In genomic region chr9:113298924-113299770, GRCh38 we compare ENCODE assay signal across 19 cellular contexts. TPM values are rescaled to one million over a fixed set of nuclear protein-coding genes. Genes with fewer than 3 reads are reported as not detected.
DNase-seq lines count a peak whose midpoint lies in the region; ATAC-seq, FAIRE-seq and TF ChIP-seq lines count a peak whose summit lies in the region.
"Had no signal": no experiment of that assay in that cellular context is flagged by ENCODE, and none has a peak within 500 bp of the region (broad histone marks: within the 10 kb centered on the region; RNA-seq: fewer than 3 reads in every experiment).

No MANE protein-coding gene starts in this region.

- peaks cover 7% of the 10 kb centered on the region; the same call in 2 of the 3 replicates for H3K4me1 Mint-ChIP-seq in GM23338
- peaks cover 0 to 8% of the 10 kb centered on the region in 2 donors for H3K4me1 Mint-ChIP-seq in natural killer cell treated with Interleukin-12 subunit alpha and Interleukin-12 subunit beta and Interleukin-15 and Interleukin-18, amount 100 ng/mL, for 72 hours (ENCODE audit: low read depth in 2 of 2)
- no peaks in the 10 kb centered on the region for H3K4me1 Mint-ChIP-seq in HFFc6 (ENCODE audit: low read depth)
- H3K4me1 Mint-ChIP-seq: CD8-positive, alpha-beta memory T cell had no signal

- H3K79me2 ChIP-seq in GM23338 (replicated peaks; ENCODE audit: insufficient read depth), result no peaks in the 10 kb centered on the region
- no peaks in the 10 kb centered on the region for H3K79me2 ChIP-seq in H1 (ENCODE audit: control insufficient read depth in 1 of 2, insufficient read depth in 2 of 2, low read length in 2 of 2)

- H3K36me3 Mint-ChIP-seq in GM23338 (ENCODE audit: low read depth), result no peaks in the 10 kb centered on the region; the same call in 2 of the 3 replicates
- H3K36me3 Mint-ChIP-seq in natural killer cell treated with Interleukin-12 subunit alpha and Interleukin-12 subunit beta and Interleukin-15 and Interleukin-18, amount 100 ng/mL, for 72 hours, result no peaks in the 10 kb centered on the region
- H3K36me3 Mint-ChIP-seq in HFFc6 (ENCODE audit: low read depth), result no peaks in the 10 kb centered on the region
- H3K36me3 Mint-ChIP-seq: mesothelial cell of epicardium had no signal

- H4K8ac ChIP-seq in H1 (ENCODE audit: extremely low read depth, insufficient read depth, low read length), result peak overlapping the region; percentile 83; the same call in 1 of the 2 replicates

- WGBS in H1 (ENCODE audit: extremely low coverage in 1 of 2, insufficient coverage in 1 of 2, insufficient read length in 1 of 2, insufficient replicate concordance in 2 of 2, low coverage in 1 of 2, low lambda C conversion rate in 2 of 2, missing lambda C conversion rate in 1 of 2), 2 experiments, result 90% methylated on average over 15 of the region's 15 CpGs; no CpG with 5 or more reads in 1 of the 2 experiments

- H3K4me3 Mint-ChIP-seq in GM23338 (no peak overlapping the region), HFFc6 (no peak overlapping the region)
- H3K4me3 Mint-ChIP-seq in natural killer cell treated with Interleukin-12 subunit alpha and Interleukin-12 subunit beta and Interleukin-15 and Interleukin-18, amount 100 ng/mL, for 72 hours, result no peak overlapping the region
- H3K4me3 Mint-ChIP-seq: CD8-positive, alpha-beta memory T cell had no signal

- H3K4me3 ChIP-seq in GM23338, result no peak overlapping the region
- H3K4me3 ChIP-seq in H1 (ENCODE audit: extremely low read depth in 1 of 4, insufficient read depth in 2 of 4, low read depth in 3 of 4, low read length in 4 of 4), result no peak overlapping the region
- H3K4me3 ChIP-seq: gastrocnemius medialis, thoracic aorta had no signal

- H3K27me3 Mint-ChIP-seq in GM23338 (ENCODE audit: insufficient read depth, low read depth, poor library complexity) (peaks cover 7% of the 10 kb centered on the region), HFFc6 (ENCODE audit: insufficient read depth) (peaks cover 14% of the 10 kb centered on the region)
- H3K27me3 Mint-ChIP-seq in natural killer cell treated with Interleukin-12 subunit alpha and Interleukin-12 subunit beta and Interleukin-15 and Interleukin-18, amount 100 ng/mL, for 72 hours, result peaks cover 22 to 23% of the 10 kb centered on the region in 2 donors

- H3K9me3 Mint-ChIP-seq in GM23338 (no peaks in the 10 kb centered on the region), HFFc6 (no peaks in the 10 kb centered on the region)
- no peaks in the 10 kb centered on the region for H3K9me3 Mint-ChIP-seq in natural killer cell treated with Interleukin-12 subunit alpha and Interleukin-12 subunit beta and Interleukin-15 and Interleukin-18, amount 100 ng/mL, for 72 hours
- H3K9me3 Mint-ChIP-seq: CD8-positive, alpha-beta memory T cell; mesothelial cell of epicardium had no signal

- no peak overlapping the region for H3K14ac ChIP-seq in H1 (ENCODE audit: insufficient read length)

- no peak for TF ChIP-seq POLR2A in H1 (IDR thresholded peaks at IDR 0.05; ENCODE audit: control extremely low read depth in 1 of 2, low read depth in 2 of 2, low read length in 2 of 2)

- H3K27ac Mint-ChIP-seq in GM23338 (no peak overlapping the region), HFFc6 (no peak overlapping the region)
- H3K27ac Mint-ChIP-seq in natural killer cell treated with Interleukin-12 subunit alpha and Interleukin-12 subunit beta and Interleukin-15 and Interleukin-18, amount 100 ng/mL, for 72 hours, result no peak overlapping the region

- no peak overlapping the region for H2BK5ac ChIP-seq in H1 (ENCODE audit: low read depth, low read length)

- H2AFZ ChIP-seq in GM23338 (peak overlapping the region; percentile 59; the same call in 1 of the 2 replicates), H1 (ENCODE audit: low read length) (no peak overlapping the region)

- H3K4me1 ChIP-seq in GM23338 (ENCODE audit: insufficient read depth) (no peaks in the 10 kb centered on the region), H1 (replicated peaks in 1 of 4; ENCODE audit: control insufficient read depth in 3 of 4, insufficient read depth in 4 of 4, low read length in 3 of 4) (0 out of 7 replicates have a peak, but pooled peaks cover 0 to 4% (median 0%) of the 10 kb centered on the region in 4 experiments)
- H3K4me1 ChIP-seq: gastrocnemius medialis had no signal

- no peak overlapping the region for H4K91ac ChIP-seq in H1 (replicated peaks; ENCODE audit: insufficient read length, low read length)

- H4K20me1 ChIP-seq in GM23338 (replicated peaks; ENCODE audit: insufficient read depth), result no peaks in the 10 kb centered on the region
- H4K20me1 ChIP-seq in H1 (replicated peaks in 1 of 2; ENCODE audit: control insufficient read depth in 1 of 2, insufficient read depth in 2 of 2, low read length in 2 of 2), result peaks cover 0 to 1% of the 10 kb centered on the region in 2 experiments

- H3F3A ChIP-seq in GM23338 (replicated peaks; ENCODE audit: low read depth), result no peaks in the 10 kb centered on the region

- no peak overlapping the region for H3K9ac ChIP-seq in H1 (replicated peaks in 1 of 4; ENCODE audit: extremely low read depth in 1 of 4, low read depth in 3 of 4, low read length in 3 of 4)

- H3K36me3 ChIP-seq in GM23338 (ENCODE audit: insufficient read depth) (no peaks in the 10 kb centered on the region), H1 (ENCODE audit: control insufficient read depth in 2 of 4, insufficient read depth in 4 of 4, low read length in 3 of 4) (no peaks in the 10 kb centered on the region)
- H3K36me3 ChIP-seq: gastrocnemius medialis, thoracic aorta had no signal

- no peaks in the 10 kb centered on the region for H3K79me1 ChIP-seq in H1 (ENCODE audit: low read depth, low read length)

- no peak overlapping the region for H2BK12ac ChIP-seq in H1 (ENCODE audit: low read depth, low read length)

- TF ChIP-seq CTCF in GM23338 (conservative IDR thresholded peaks at IDR 0.05; ENCODE audit: low read depth in 2 of 2) (no peak), H1 (IDR thresholded peaks at IDR 0.05; ENCODE audit: control extremely low read depth in 1 of 3, insufficient read depth in 1 of 3, low read depth in 1 of 3, low read length in 3 of 3) (no peak), HFFc6 (IDR thresholded peaks at IDR 0.05) (no peak)

- H2BK20ac ChIP-seq in H1 (ENCODE audit: low read length), result no peak overlapping the region

- H3K56ac ChIP-seq in H1 (replicated peaks; ENCODE audit: insufficient read length, low read depth, low read length), result no peak overlapping the region

- H3K27ac ChIP-seq in GM23338 (ENCODE audit: low read depth) (no peak overlapping the region), H1 (ENCODE audit: low read depth, low read length) (no peak overlapping the region)
- H3K27ac ChIP-seq: gastrocnemius medialis, thoracic aorta had no signal

- H3K18ac ChIP-seq in H1 (ENCODE audit: extremely low read depth, low read length), result no peak overlapping the region

- H3K4me2 ChIP-seq in GM23338, result no peak overlapping the region
- H3K4me2 ChIP-seq in H1 (ENCODE audit: insufficient read depth in 1 of 2, low read depth in 2 of 2, low read length in 2 of 2), result no peak overlapping the region

- no peak overlapping the region for H2BK15ac ChIP-seq in H1 (ENCODE audit: low read length)

- no peak overlapping the region for H3K23ac ChIP-seq in H1 (ENCODE audit: insufficient read length)

- no peaks in the 10 kb centered on the region for H3K9me2 ChIP-seq in GM23338 (ENCODE audit: insufficient read depth)

- CTCF ChIA-PET in H1 (lab: Charles Lee; ENCODE audit: partially characterized antibody), result interaction anchor here (0.6 to 3.1 kb wide), 6 partner anchors 11 to 359 kb away, joined by 3 to 16 read pairs (median 3); no protein-coding TSS in a partner anchor

- ATAC-seq in GM23338 (peak; percentile 29), GM21526 (IDR thresholded peaks at IDR 0.05; ENCODE audit: low FRiP score, unreplicated experiment) (no peak), HG02642 (IDR thresholded peaks at IDR 0.05; ENCODE audit: poor library complexity, unreplicated experiment) (no peak)
- ATAC-seq in natural killer cell treated with Interleukin-12 subunit alpha and Interleukin-12 subunit beta and Interleukin-15 and Interleukin-18, amount 100 ng/mL, for 72 hours, result no peak
- ATAC-seq: gastrocnemius medialis, Panc1 had no signal

- no peak for TF ChIP-seq EP300 in H1 (IDR thresholded peaks at IDR 0.05; ENCODE audit: borderline replicate concordance in 1 of 2, low read depth in 2 of 2, low read length in 2 of 2)

- H3K27me3 ChIP-seq in GM23338 (ENCODE audit: insufficient read depth) (no peaks in the 10 kb centered on the region), H1 (replicated peaks in 1 of 4; ENCODE audit: control insufficient read depth in 3 of 4, extremely low read depth in 1 of 4, insufficient read depth in 3 of 4, low read length in 3 of 4) (peaks cover 0 to 2% (median 0%) of the 10 kb centered on the region in 4 experiments; a peak in 1 of 7 replicates)

- no peak overlapping the region for H2BK120ac ChIP-seq in H1 (replicated peaks; ENCODE audit: low read depth, low read length)

- H3K23me2 ChIP-seq in H1 (ENCODE audit: low read depth, low read length), result no peaks in the 10 kb centered on the region

- FAIRE-seq in H1 (lab: Jason Lieb, UNC), result no peak
- FAIRE-seq: GM19239 had no signal

- no peak overlapping the region for H4K5ac ChIP-seq in H1 (ENCODE audit: insufficient read length, low read depth, low read length)

- no peak overlapping the region for H3K4ac ChIP-seq in H1 (replicated peaks; ENCODE audit: insufficient read length, low read depth, low read length)

- TF ChIP-seq RAD21 in H1 (IDR thresholded peaks at IDR 0.05 in 1 of 2, conservative IDR thresholded peaks at IDR 0.05 in 1 of 2; ENCODE audit: low read depth in 2 of 2, low read length in 2 of 2), result no peak

- POLR2A ChIA-PET in H1 (lab: Charles Lee; ENCODE audit: partially characterized antibody), result interaction anchor here (0.6 to 2.1 kb wide), 3 partner anchors 9 to 51 kb away, joined by 3 to 6 read pairs (median 3); no protein-coding TSS in a partner anchor

- DNase-seq in GM23338 (ENCODE audit: low spot score) (no peak), NCI-H187 (lab: John Stamatoyannopoulos, UW) (peak; percentile 54 to 82), NCI-H510A (lab: John Stamatoyannopoulos, UW) (peak; percentile 92), H1 (ENCODE audit: low read depth in 1 of 2, low spot score in 2 of 2) (no peak), HFFc6 (no peak)
- DNase-seq in natural killer cell treated with Interleukin-12 subunit alpha and Interleukin-12 subunit beta and Interleukin-15 and Interleukin-18, amount 100 ng/mL, for 72 hours (ENCODE audit: low spot score), result no peak
- DNase-seq: activated CD4-positive, alpha-beta T cell treated with anti-CD3 and anti-CD28 coated beads, Interleukin-2, amount 50 U/mL, for 1 hour; CD8-positive, alpha-beta memory T cell; gastrocnemius medialis; left cardiac atrium; NCI-H524 treated with DMSO at 0.1 percent for 48 hours had no signal

- no peaks in the 10 kb centered on the region for H3K9me3 ChIP-seq in H1 (ENCODE audit: insufficient read depth in 2 of 2, low read depth in 1 of 2, low read length in 1 of 2)
- H3K9me3 ChIP-seq: gastrocnemius medialis, thoracic aorta had no signal

- no peak overlapping the region for H2AK5ac ChIP-seq in H1 (ENCODE audit: low read depth, low read length)

RNA-seq across cellular contexts. Expression of gene RNF183, which starts 4.0 kb away (rescaled TPM):
- total RNA-seq in GM23338 (2014; rRNA removed; shearing (Covaris generic)), result not detected in 2 replicates
- 0.24 and 0.42 TPM in 2 replicates for polyA plus RNA-seq in GM23338 (2016; fragmentation: Nextera tagmentation; extraction: Ambion mirVana)
- total RNA-seq in H1 (2021; fragmentation: NEBNext Ultra II Directional; extraction: Animal tissue kit (Norgen Biotek cat#: 25700)), result not detected in 2 replicates
- polyA plus RNA-seq in H1 (2011; rRNA removed), result 0.15 and 0.41 TPM in 2 replicates
- 0.19 TPM for polyA plus RNA-seq in H1 (2011; cell fraction: cytosol; rRNA removed)
- polyA plus RNA-seq in H1 (2011; cell fraction: nucleus; rRNA removed), result 0.57 TPM
- polyA plus RNA-seq in H1 (2012, experiment 1 of 2), result 0.16 TPM in 1 of 4 replicates, not detected in the others
- not detected for polyA plus RNA-seq in H1 (2012, experiment 2 of 2)
- polyA plus RNA-seq in H1 (2013, experiment 1 of 2), result 0.04 TPM
- 0.17 TPM for polyA plus RNA-seq in H1 (2013, experiment 2 of 2)
- not detected in 2 replicates for polyA minus RNA-seq in H1 (2011; rRNA and poly(A)+ RNA removed)
- polyA minus RNA-seq in H1 (2011; cell fraction: cytosol; rRNA and poly(A)+ RNA removed), result not detected
- polyA minus RNA-seq in H1 (2011; cell fraction: nucleus; rRNA and poly(A)+ RNA removed), result not detected
- not detected for total RNA-seq in natural killer cell treated with Interleukin-12 subunit alpha and Interleukin-12 subunit beta and Interleukin-15 and Interleukin-18, amount 100 ng/mL, for 72 hours
- not detected for total RNA-seq in HFFc6 (2021; fragmentation: NEBNext Ultra II Directional; extraction: Animal tissue kit (Norgen Biotek cat#: 25700))
- total RNA-seq: cardiac septum; CD8-positive, alpha-beta memory T cell; gastrocnemius medialis; left cardiac atrium; thoracic aorta had no signal
- polyA plus RNA-seq: CD8-positive, alpha-beta memory T cell; neural cell had no signal

RNA-seq across cellular contexts. Expression of gene PRPF4, which starts 23.7 kb away (rescaled TPM):
- total RNA-seq in GM23338 (2014; rRNA removed; shearing (Covaris generic)), result 31.3 and 34.6 TPM in 2 replicates
- polyA plus RNA-seq in GM23338 (2016; fragmentation: Nextera tagmentation; extraction: Ambion mirVana) (18.7 and 19.2 TPM in 2 replicates), H1 (2011; rRNA removed) (13.6 and 15.2 TPM in 2 replicates)
- 33.4 and 36.8 TPM in 2 replicates for total RNA-seq in H1 (2021; fragmentation: NEBNext Ultra II Directional; extraction: Animal tissue kit (Norgen Biotek cat#: 25700))
- polyA plus RNA-seq in H1 (2011; cell fraction: cytosol; rRNA removed), result 19.6 TPM
- 13.9 TPM for polyA plus RNA-seq in H1 (2011; cell fraction: nucleus; rRNA removed)
- 27.7 to 35.7 TPM (median 31.3 TPM) in 4 replicates for polyA plus RNA-seq in H1 (2012, experiment 1 of 2)
- polyA plus RNA-seq in H1 (2012, experiment 2 of 2), result 8.9 TPM
- 22.8 TPM for polyA plus RNA-seq in H1 (2013, experiment 1 of 2)
- 23.4 TPM for polyA plus RNA-seq in H1 (2013, experiment 2 of 2)
- polyA minus RNA-seq in H1 (2011; rRNA and poly(A)+ RNA removed), result 16.4 and 19.4 TPM in 2 replicates
- polyA minus RNA-seq in H1 (2011; cell fraction: cytosol; rRNA and poly(A)+ RNA removed), result 13.1 TPM
- 10.4 TPM for polyA minus RNA-seq in H1 (2011; cell fraction: nucleus; rRNA and poly(A)+ RNA removed)
- total RNA-seq in natural killer cell treated with Interleukin-12 subunit alpha and Interleukin-12 subunit beta and Interleukin-15 and Interleukin-18, amount 100 ng/mL, for 72 hours, result 10 to 100 TPM; 33.9 to 47.8 TPM
- total RNA-seq in HFFc6 (2021; fragmentation: NEBNext Ultra II Directional; extraction: Animal tissue kit (Norgen Biotek cat#: 25700)), result 10 to 100 TPM; 24.5 to 32.8 (median 29.4) TPM

RNA-seq across cellular contexts. Expression of gene CDC26, which starts 23.8 kb away (rescaled TPM):
- total RNA-seq in GM23338 (2014; rRNA removed; shearing (Covaris generic)), result 34.9 and 45.1 TPM in 2 replicates
- polyA plus RNA-seq in GM23338 (2016; fragmentation: Nextera tagmentation; extraction: Ambion mirVana) (85.0 and 112 TPM in 2 replicates), H1 (2011; rRNA removed) (15.3 and 31.5 TPM in 2 replicates)
- 41.9 and 42.8 TPM in 2 replicates for total RNA-seq in H1 (2021; fragmentation: NEBNext Ultra II Directional; extraction: Animal tissue kit (Norgen Biotek cat#: 25700))
- polyA plus RNA-seq in H1 (2011; cell fraction: cytosol; rRNA removed), result 46.6 TPM
- 4.8 TPM for polyA plus RNA-seq in H1 (2011; cell fraction: nucleus; rRNA removed)
- 45.9 to 101 TPM (median 54.3 TPM) in 4 replicates for polyA plus RNA-seq in H1 (2012, experiment 1 of 2)
- polyA plus RNA-seq in H1 (2012, experiment 2 of 2), result 22.3 TPM
- 56.6 TPM for polyA plus RNA-seq in H1 (2013, experiment 1 of 2)
- 59.7 TPM for polyA plus RNA-seq in H1 (2013, experiment 2 of 2)
- 6.2 and 7.6 TPM in 2 replicates for polyA minus RNA-seq in H1 (2011; rRNA and poly(A)+ RNA removed)
- 6.1 TPM for polyA minus RNA-seq in H1 (2011; cell fraction: cytosol; rRNA and poly(A)+ RNA removed)
- 4.2 TPM for polyA minus RNA-seq in H1 (2011; cell fraction: nucleus; rRNA and poly(A)+ RNA removed)
- 10 to 100 TPM; 16.5 to 39.1 TPM for total RNA-seq in natural killer cell treated with Interleukin-12 subunit alpha and Interleukin-12 subunit beta and Interleukin-15 and Interleukin-18, amount 100 ng/mL, for 72 hours
- total RNA-seq in HFFc6 (2021; fragmentation: NEBNext Ultra II Directional; extraction: Animal tissue kit (Norgen Biotek cat#: 25700)), result 10 to 100 TPM; 27.9 to 37.3 (median 32.9) TPM

RNA-seq across cellular contexts. Expression of gene WDR31, which starts 40.9 kb away (rescaled TPM):
- 0.47 and 0.63 TPM in 2 replicates for total RNA-seq in GM23338 (2014; rRNA removed; shearing (Covaris generic))
- polyA plus RNA-seq in GM23338 (2016; fragmentation: Nextera tagmentation; extraction: Ambion mirVana), result 0.13 and 0.24 TPM in 2 replicates
- 0.28 and 0.40 TPM in 2 replicates for total RNA-seq in H1 (2021; fragmentation: NEBNext Ultra II Directional; extraction: Animal tissue kit (Norgen Biotek cat#: 25700))
- polyA plus RNA-seq in H1 (2011; rRNA removed), result 0.27 and 0.33 TPM in 2 replicates
- polyA plus RNA-seq in H1 (2011; cell fraction: cytosol; rRNA removed), result 0.44 TPM
- polyA plus RNA-seq in H1 (2011; cell fraction: nucleus; rRNA removed), result 2.0 TPM
- polyA plus RNA-seq in H1 (2012, experiment 1 of 2), result 0.17 to 0.58 TPM (median 0.41 TPM) in 4 replicates
- 0.17 TPM for polyA plus RNA-seq in H1 (2012, experiment 2 of 2)
- 0.32 TPM for polyA plus RNA-seq in H1 (2013, experiment 1 of 2)
- 0.39 TPM for polyA plus RNA-seq in H1 (2013, experiment 2 of 2)
- polyA minus RNA-seq in H1 (2011; rRNA and poly(A)+ RNA removed), result 3.5 and 4.3 TPM in 2 replicates
- 2.3 TPM for polyA minus RNA-seq in H1 (2011; cell fraction: cytosol; rRNA and poly(A)+ RNA removed)
- polyA minus RNA-seq in H1 (2011; cell fraction: nucleus; rRNA and poly(A)+ RNA removed), result 1.9 TPM
- total RNA-seq in natural killer cell treated with Interleukin-12 subunit alpha and Interleukin-12 subunit beta and Interleukin-15 and Interleukin-18, amount 100 ng/mL, for 72 hours, result 1 to 10 TPM in 1 of 2 donors, under 1 TPM in 1; 0.83 to 1.4 TPM
- 1 to 10 TPM in 4 of 6 experiments, under 1 TPM in 2; 0.84 to 1.6 (median 1.0) TPM for total RNA-seq in HFFc6 (2021; fragmentation: NEBNext Ultra II Directional; extraction: Animal tissue kit (Norgen Biotek cat#: 25700))

RNA-seq across cellular contexts. Expression of gene BSPRY, which starts 50.2 kb away (rescaled TPM):
- total RNA-seq in GM23338 (2014; rRNA removed; shearing (Covaris generic)), result 6.6 and 7.7 TPM in 2 replicates
- polyA plus RNA-seq in GM23338 (2016; fragmentation: Nextera tagmentation; extraction: Ambion mirVana) (4.8 and 5.0 TPM in 2 replicates), H1 (2011; rRNA removed) (10.9 and 12.1 TPM in 2 replicates)
- 5.5 and 6.5 TPM in 2 replicates for total RNA-seq in H1 (2021; fragmentation: NEBNext Ultra II Directional; extraction: Animal tissue kit (Norgen Biotek cat#: 25700))
- polyA plus RNA-seq in H1 (2011; cell fraction: cytosol; rRNA removed), result 9.7 TPM
- 10.3 TPM for polyA plus RNA-seq in H1 (2011; cell fraction: nucleus; rRNA removed)
- polyA plus RNA-seq in H1 (2012, experiment 1 of 2), result 5.5 to 7.4 TPM (median 7.1 TPM) in 4 replicates
- 7.0 TPM for polyA plus RNA-seq in H1 (2012, experiment 2 of 2)
- polyA plus RNA-seq in H1 (2013, experiment 1 of 2), result 5.5 TPM
- 4.7 TPM for polyA plus RNA-seq in H1 (2013, experiment 2 of 2)
- polyA minus RNA-seq in H1 (2011; rRNA and poly(A)+ RNA removed), result 5.6 and 5.9 TPM in 2 replicates
- 4.6 TPM for polyA minus RNA-seq in H1 (2011; cell fraction: cytosol; rRNA and poly(A)+ RNA removed)
- polyA minus RNA-seq in H1 (2011; cell fraction: nucleus; rRNA and poly(A)+ RNA removed), result 5.1 TPM
- 1 to 10 TPM; 2.5 to 5.0 TPM for total RNA-seq in natural killer cell treated with Interleukin-12 subunit alpha and Interleukin-12 subunit beta and Interleukin-15 and Interleukin-18, amount 100 ng/mL, for 72 hours
- not detected for total RNA-seq in HFFc6 (2021; fragmentation: NEBNext Ultra II Directional; extraction: Animal tissue kit (Norgen Biotek cat#: 25700))
- polyA plus RNA-seq: neural cell had no signal

Comparison
In these comparisons a context has a peak if more than half of its experiments do, and no peak if none do; other contexts are left out.
1. DNase-seq: peak in NCI-H187 (2 of 2) and NCI-H510A (single experiment); none in GM23338 (single experiment), H1 (0 of 2), natural killer cell treated with Interleukin-12 subunit alpha and Interleukin-12 subunit beta and Interleukin-15 and Interleukin-18, amount 100 ng/mL, for 72 hours (single experiment) and HFFc6 (single experiment).